In genomic region chr14:50003213-50004021, GRCh38 we compare ENCODE assay signal across 8 cellular contexts.
DNase-seq lines count a peak whose midpoint lies in the region; ATAC-seq and TF ChIP-seq lines count a peak whose summit lies in the region.

No MANE protein-coding gene starts in this region.

- peak in 1 of 2 donors; percentile 31 for TF ChIP-seq POLR2A in vagina (IDR thresholded peaks at IDR 0.05)

- DNase-seq in DMS79 (lab: John Stamatoyannopoulos, UW), result peak; percentile 51
- DNase-seq in HuH-7 (ENCODE audit: low spot score), result peak; percentile 70
- peak; percentile 45 to 57 for DNase-seq in SJCRH30
- DNase-seq in activated naive CD4-positive, alpha-beta T cell treated with anti-CD3 and anti-CD28 coated beads for 36 hours, result peak; percentile 86
- peak; percentile 88 for DNase-seq in cardiac septum (ENCODE audit: low spot score)
- peak; percentile 13 for DNase-seq in putamen (ENCODE audit: low spot score)
- DNase-seq in vagina (ENCODE audit: extremely low spot score in 2 of 2), result no peak

- H3K9me3 Mint-ChIP-seq in activated naive CD4-positive, alpha-beta T cell treated with anti-CD3 and anti-CD28 coated beads for 36 hours, result no peaks in the 10 kb centered on the region

- H3K36me3 Mint-ChIP-seq in activated naive CD4-positive, alpha-beta T cell treated with anti-CD3 and anti-CD28 coated beads for 36 hours (ENCODE audit: low read depth), result no peaks in the 10 kb centered on the region

- peak; percentile 31 for ATAC-seq in GM21447 (IDR thresholded peaks at IDR 0.05; ENCODE audit: unreplicated experiment)

- H3K36me3 ChIP-seq in SJCRH30 (no peaks in the 10 kb centered on the region), vagina (no peaks in the 10 kb centered on the region)

- H3K4me1 ChIP-seq in SJCRH30, result peaks cover 18% of the 10 kb centered on the region
- peaks cover 57% of the 10 kb centered on the region for H3K4me1 ChIP-seq in vagina

- H3K27me3 Mint-ChIP-seq in activated naive CD4-positive, alpha-beta T cell treated with anti-CD3 and anti-CD28 coated beads for 36 hours (ENCODE audit: low read depth), result no peaks in the 10 kb centered on the region

- H3K4me3 Mint-ChIP-seq in activated naive CD4-positive, alpha-beta T cell treated with anti-CD3 and anti-CD28 coated beads for 36 hours, result peak overlapping the region; percentile 92

- H3K4me3 ChIP-seq in SJCRH30, result peak overlapping the region; percentile 63
- peak overlapping the region; percentile 44 to 66 for H3K4me3 ChIP-seq in vagina

- peaks cover 42% of the 10 kb centered on the region for H3K4me1 Mint-ChIP-seq in activated naive CD4-positive, alpha-beta T cell treated with anti-CD3 and anti-CD28 coated beads for 36 hours (ENCODE audit: low read depth)

- no peaks in the 10 kb centered on the region for H3K9me3 ChIP-seq in SJCRH30 (replicated peaks)
- no peaks in the 10 kb centered on the region for H3K9me3 ChIP-seq in vagina

- intact Hi-C loops in activated naive CD4-positive, alpha-beta T cell treated with anti-CD3 and anti-CD28 coated beads for 36 hours (cut with micrococcal nuclease), result loop anchor here (2.0 to 5.0 kb wide), 4 partner anchors 93 to 1649 kb away; partner anchors contain the start of genes FRMD6, MGAT2 and RPL36AL
- intact Hi-C loops in cardiac septum (cut with DNase I), result loop anchor here (2.0 to 5.0 kb wide), 4 partner anchors 15 to 136 kb away; no protein-coding TSS in a partner anchor
- intact Hi-C loops in vagina (cut with DNase I), result loop anchor here (5.0 kb wide), 1 partner anchor 111 kb away; the partner anchor contains the start of gene ARF6

- no peaks in the 10 kb centered on the region for H3K27me3 ChIP-seq in SJCRH30
- no peaks in the 10 kb centered on the region for H3K27me3 ChIP-seq in vagina

- H3K27ac ChIP-seq in SJCRH30, result no peak overlapping the region
- H3K27ac ChIP-seq in vagina, result peak overlapping the region; percentile 92

- CTCF ChIA-PET in activated naive CD4-positive, alpha-beta T cell treated with anti-CD3 and anti-CD28 coated beads for 36 hours (lab: Charles Lee), result interaction anchor here (0.6 to 3.9 kb wide), 11 partner anchors 27 to 141 kb away, joined by 3 to 12 read pairs (median 4); no protein-coding TSS in a partner anchor

- peak in 1 of 3 experiments; percentile 20 for TF ChIP-seq CTCF in vagina (IDR thresholded peaks at IDR 0.05)

- H3K27ac Mint-ChIP-seq in activated naive CD4-positive, alpha-beta T cell treated with anti-CD3 and anti-CD28 coated beads for 36 hours, result peak overlapping the region; percentile 98

Comparison
In these comparisons a context has a peak if more than half of its experiments do, and no peak if none do; other contexts are left out.
1. DNase-seq: peak in DMS79 (single experiment), HuH-7 (single experiment), SJCRH30 (2 of 2), activated naive CD4-positive, alpha-beta T cell treated with anti-CD3 and anti-CD28 coated beads for 36 hours (single experiment), cardiac septum (single experiment) and putamen (single experiment); none in vagina (0 of 2).